21 cellular contexts compared by ENCODE assay signal in genomic region chr15:90270502-90271150, GRCh38. TPM values are rescaled to one million over a fixed set of nuclear protein-coding genes. Genes with fewer than 3 reads are reported as not detected.
DNase-seq lines count a peak whose midpoint lies in the region; ATAC-seq and TF ChIP-seq lines count a peak whose summit lies in the region.
"Had no signal": no experiment of that assay in that cellular context is flagged by ENCODE, and none has a peak within 500 bp of the region (broad histone marks: within the 10 kb centered on the region; RNA-seq: fewer than 3 reads in every experiment).

No MANE protein-coding gene starts in this region.

- H3K27me3 ChIP-seq in skeletal muscle tissue (ENCODE audit: control insufficient read depth in 3 of 3, insufficient read depth in 3 of 3, low read length in 3 of 3): no peaks in the 10 kb centered on the region
- H3K27me3 ChIP-seq: BLaER1 treated with 17β-estradiol and CSF1 and Interleukin-3, amounts not matched to agents 10 nM and 100 nM; body of pancreas; foreskin keratinocyte; SJSA1 had no signal

- CTCF ChIA-PET in T-cell (lab: Charles Lee): interaction anchor here in 1 of 2 donors (0.5 kb wide), 1 partner anchor 351 kb away, joined by 6 read pairs; no protein-coding TSS in a partner anchor

- H3K27ac ChIP-seq in coronary artery (no peak overlapping the region), skeletal muscle tissue (ENCODE audit: low read depth, low read length) (peak overlapping the region; percentile 83)
- H3K27ac ChIP-seq: BLaER1 treated with 17β-estradiol and CSF1 and Interleukin-3, amounts not matched to agents 10 nM and 100 nM; body of pancreas; epithelial cell of prostate; foreskin keratinocyte; SJSA1 had no signal

- H3K4me3 Mint-ChIP-seq in activated T-cell treated with anti-CD3 and anti-CD28 coated beads, Interleukin-2, amount 50 U/mL, for 24 hours: no peak overlapping the region
- no peak overlapping the region for H3K4me3 Mint-ChIP-seq in activated T-cell treated with anti-CD3 and anti-CD28 coated beads, Interleukin-2, amount 50 U/mL, for 4 hours
- peak overlapping the region in 1 of 3 donors; percentile 52 for H3K4me3 Mint-ChIP-seq in T-cell
- H3K4me3 Mint-ChIP-seq: dendritic cell treated with granulocyte-macrophage colony-stimulating factor and Interleukin-4, amounts not matched to agents 40 ng/mL and 50 ng/mL, for 4 days had no signal

- H3K9me3 ChIP-seq in skeletal muscle tissue (ENCODE audit: control insufficient read depth in 3 of 3, low read length in 3 of 3): no peaks in the 10 kb centered on the region
- H3K9me3 ChIP-seq: BLaER1 treated with 17β-estradiol and CSF1 and Interleukin-3, amounts not matched to agents 10 nM and 100 nM; body of pancreas; mucosa of descending colon; SJSA1 had no signal

- peaks cover 41 to 53% (median 52%) of the 10 kb centered on the region in 3 donors for H3K4me1 ChIP-seq in skeletal muscle tissue (ENCODE audit: control insufficient read depth in 3 of 3, insufficient read depth in 3 of 3, low read length in 3 of 3)

- peaks cover 92% of the 10 kb centered on the region for H3K36me3 Mint-ChIP-seq in activated T-cell treated with anti-CD3 and anti-CD28 coated beads, Interleukin-2, amount 50 U/mL, for 24 hours (ENCODE audit: low read depth)
- peaks cover 37% of the 10 kb centered on the region for H3K36me3 Mint-ChIP-seq in activated T-cell treated with anti-CD3 and anti-CD28 coated beads, Interleukin-2, amount 50 U/mL, for 4 hours (ENCODE audit: insufficient read depth)
- H3K36me3 Mint-ChIP-seq in T-cell: peaks cover 49% of the 10 kb centered on the region

- POLR2A ChIA-PET in T-cell (lab: Charles Lee): interaction anchor here (0.5 to 1.0 kb wide), 5 partner anchors 9 to 119 kb away, joined by 3 to 7 read pairs (median 4); partner anchors contain the start of genes CIB1 (in 1 of the 2) and GDPGP1 (in 1 of the 2)

- peak overlapping the region in 2 of 3 donors; percentile 47 to 68 for H3K9ac ChIP-seq in skeletal muscle tissue (ENCODE audit: low read depth in 1 of 3, low read length in 3 of 3)

- peak overlapping the region; percentile 88 for H3K27ac Mint-ChIP-seq in activated T-cell treated with anti-CD3 and anti-CD28 coated beads, Interleukin-2, amount 50 U/mL, for 24 hours
- H3K27ac Mint-ChIP-seq in T-cell: peak overlapping the region; percentile 9 to 72
- H3K27ac Mint-ChIP-seq: dendritic cell treated with granulocyte-macrophage colony-stimulating factor and Interleukin-4, amounts not matched to agents 40 ng/mL and 50 ng/mL, for 4 days had no signal

- TF ChIP-seq CTCF in coronary artery (IDR thresholded peaks at IDR 0.05): no peak

- peaks cover 56% of the 10 kb centered on the region for H3K4me1 Mint-ChIP-seq in activated T-cell treated with anti-CD3 and anti-CD28 coated beads, Interleukin-2, amount 50 U/mL, for 24 hours (ENCODE audit: low read depth)
- peaks cover 49% of the 10 kb centered on the region for H3K4me1 Mint-ChIP-seq in activated T-cell treated with anti-CD3 and anti-CD28 coated beads, Interleukin-2, amount 50 U/mL, for 4 hours (ENCODE audit: low read depth)
- H3K4me1 Mint-ChIP-seq in T-cell: peaks cover 65 to 69% (median 66%) of the 10 kb centered on the region in 3 donors

- peaks cover 16 to 37% (median 35%) of the 10 kb centered on the region in 3 donors for H3K36me3 ChIP-seq in skeletal muscle tissue (ENCODE audit: control insufficient read depth in 3 of 3, insufficient read depth in 3 of 3, low read length in 3 of 3)

- peak; percentile 23 for DNase-seq in activated T-cell treated with anti-CD3 and anti-CD28 coated beads, Interleukin-2, amount 50 U/mL, for 24 hours
- no peak for DNase-seq in activated T-cell treated with anti-CD3 and anti-CD28 coated beads, Interleukin-2, amount 50 U/mL, for 4 hours
- DNase-seq in T-cell (no peak), coronary artery (ENCODE audit: low spot score) (no peak), KG1 (lab: John Stamatoyannopoulos, UW) (no peak), HPDE6-E6E7 (ENCODE audit: extremely low spot score) (no peak)
- DNase-seq: 8988T, body of pancreas, DMS53, foreskin keratinocyte, mucosa of descending colon, NCI-H1105 treated with DMSO at 0.1 percent for 48 hours, NCI-H2107, NCI-H524 treated with DMSO at 0.1 percent for 48 hours had no signal

- no peak for ATAC-seq in activated T-cell treated with anti-CD3 and anti-CD28 coated beads, Interleukin-2, amount 50 U/mL, for 4 hours
- no peak for ATAC-seq in T-cell (replicated peaks in 1 of 4)
- ATAC-seq in HG03378 (IDR thresholded peaks at IDR 0.05; ENCODE audit: unreplicated experiment): no peak
- ATAC-seq: body of pancreas, foreskin keratinocyte, left lobe of liver, mucosa of descending colon had no signal

- peak overlapping the region; percentile 5 for H3K4me3 ChIP-seq in coronary artery
- peak overlapping the region in 1 of 3 donors; percentile 9 for H3K4me3 ChIP-seq in skeletal muscle tissue (ENCODE audit: low read length in 3 of 3)
- H3K4me3 ChIP-seq: BLaER1 treated with 17β-estradiol and CSF1 and Interleukin-3, amounts not matched to agents 10 nM and 100 nM; body of pancreas; mucosa of descending colon; SJSA1 had no signal

- no peaks in the 10 kb centered on the region for H3K27me3 Mint-ChIP-seq in activated T-cell treated with anti-CD3 and anti-CD28 coated beads, Interleukin-2, amount 50 U/mL, for 24 hours
- H3K27me3 Mint-ChIP-seq in activated T-cell treated with anti-CD3 and anti-CD28 coated beads, Interleukin-2, amount 50 U/mL, for 4 hours (ENCODE audit: low read depth): no peaks in the 10 kb centered on the region
- no peaks in the 10 kb centered on the region for H3K27me3 Mint-ChIP-seq in T-cell
- H3K27me3 Mint-ChIP-seq: dendritic cell treated with granulocyte-macrophage colony-stimulating factor and Interleukin-4, amounts not matched to agents 40 ng/mL and 50 ng/mL, for 4 days had no signal

- H3K9me3 Mint-ChIP-seq in activated T-cell treated with anti-CD3 and anti-CD28 coated beads, Interleukin-2, amount 50 U/mL, for 24 hours: no peaks in the 10 kb centered on the region
- no peaks in the 10 kb centered on the region for H3K9me3 Mint-ChIP-seq in activated T-cell treated with anti-CD3 and anti-CD28 coated beads, Interleukin-2, amount 50 U/mL, for 4 hours
- H3K9me3 Mint-ChIP-seq in T-cell: no peaks in the 10 kb centered on the region
- H3K9me3 Mint-ChIP-seq: dendritic cell treated with granulocyte-macrophage colony-stimulating factor and Interleukin-4, amounts not matched to agents 40 ng/mL and 50 ng/mL, for 4 days had no signal

RNA-seq across cellular contexts. Expression of gene NGRN, which starts 5.2 kb away (rescaled TPM):
- 10 to 100 TPM; 36.9 to 38.0 (median 37.1) TPM for total RNA-seq in activated T-cell treated with anti-CD3 and anti-CD28 coated beads, Interleukin-2, amount 50 U/mL, for 4 hours
- 10 to 100 TPM; 44.5 to 53.1 (median 46.1) TPM for total RNA-seq in T-cell
- 67.3 TPM for total RNA-seq in skeletal muscle tissue

RNA-seq across cellular contexts. Expression of gene TTLL13, which starts 21.3 kb away (rescaled TPM):
- total RNA-seq in activated T-cell treated with anti-CD3 and anti-CD28 coated beads, Interleukin-2, amount 50 U/mL, for 4 hours: under 1 TPM in 2 of 3 donors, not detected in 1; 0.19 to 0.95 TPM
- total RNA-seq in T-cell: 1 to 10 TPM in 2 of 5 donors, under 1 TPM in 3; 0.46 to 1.7 (median 0.70) TPM
- not detected for total RNA-seq in skeletal muscle tissue
- total RNA-seq: body of pancreas, foreskin keratinocyte, SJSA1 had no signal

RNA-seq across cellular contexts. Expression of gene GDPGP1, which starts 36.6 kb away (rescaled TPM):
- total RNA-seq in activated T-cell treated with anti-CD3 and anti-CD28 coated beads, Interleukin-2, amount 50 U/mL, for 4 hours: 10 to 100 TPM; 11.4 to 12.9 (median 11.9) TPM
- total RNA-seq in T-cell (10 to 100 TPM in 3 of 5 donors, 1 to 10 TPM in 2; 7.9 to 14.5 (median 12.1) TPM), skeletal muscle tissue (3.1 TPM)

RNA-seq across cellular contexts. Expression of gene CIB1, which starts 36.9 kb away (rescaled TPM):
- total RNA-seq in activated T-cell treated with anti-CD3 and anti-CD28 coated beads, Interleukin-2, amount 50 U/mL, for 4 hours: 100 to 1,000 TPM; 130 to 158 (median 151) TPM
- 100 to 1,000 TPM; 112 to 201 (median 139) TPM for total RNA-seq in T-cell
- total RNA-seq in skeletal muscle tissue: 7.8 TPM
